Comparison of ENCODE assay signal across 9 cellular contexts in the genomic region with DNA sequence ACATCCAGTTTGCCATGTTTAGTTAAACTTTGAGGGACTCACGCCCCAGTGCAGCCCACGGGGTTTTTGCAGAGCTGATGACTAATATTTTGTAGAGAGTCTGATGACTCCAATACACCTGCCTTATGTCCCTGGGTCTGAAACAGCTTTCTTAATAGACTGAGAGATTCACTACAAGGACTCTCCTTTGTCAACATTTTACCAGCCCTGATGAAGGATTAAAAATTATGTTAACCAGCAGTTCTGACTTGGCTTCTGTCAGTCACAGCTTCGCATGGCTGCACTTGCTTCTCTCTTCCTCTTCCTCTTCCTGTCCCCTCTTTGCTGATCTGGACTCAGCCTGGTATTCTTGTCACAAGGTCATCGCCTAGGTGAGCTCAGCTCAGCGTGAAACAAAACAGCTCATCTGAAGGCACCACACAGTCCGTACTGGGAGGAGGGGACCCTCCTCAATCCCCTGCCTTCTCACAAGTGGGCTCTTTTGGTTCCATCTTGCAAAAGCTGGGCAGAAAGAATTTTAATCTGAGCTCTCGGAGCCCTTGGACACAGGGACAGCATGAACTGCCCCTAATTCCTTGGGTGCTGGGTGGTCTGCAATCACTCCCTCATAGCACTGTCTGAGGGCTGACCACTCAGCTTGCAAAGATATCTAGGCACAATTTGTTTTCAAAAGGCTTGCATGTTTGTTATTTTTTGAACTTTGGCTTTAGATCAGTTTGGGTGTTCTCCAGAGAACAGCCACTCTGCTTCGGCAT. TPM values are rescaled to one million over a fixed set of nuclear protein-coding genes. Genes with fewer than 3 reads are reported as not detected.
DNase-seq lines count a peak whose midpoint lies in the region; ATAC-seq and TF ChIP-seq lines count a peak whose summit lies in the region.
"Had no signal": no experiment of that assay in that cellular context is flagged by ENCODE, and none has a peak within 500 bp of the region (broad histone marks: within the 10 kb centered on the region; RNA-seq: fewer than 3 reads in every experiment).

No MANE protein-coding gene starts in this region.

- peak; percentile 58 for ATAC-seq in GM18502 (IDR thresholded peaks at IDR 0.05; ENCODE audit: poor library complexity, unreplicated experiment)
- ATAC-seq in GM21526 (IDR thresholded peaks at IDR 0.05; ENCODE audit: low FRiP score, unreplicated experiment): peak; percentile 64
- ATAC-seq in WTC11: no peak

- CTCF ChIA-PET in WTC11 (lab: Charles Lee): interaction anchor here (0.8 to 2.6 kb wide), 4 partner anchors 12 to 118 kb away, joined by 3 to 15 read pairs (median 4); no protein-coding TSS in a partner anchor

- peak overlapping the region; percentile 63 for H3K27ac ChIP-seq in KOPT-K1 (ENCODE audit: low read depth, low read length, poor library complexity, severe bottlenecking)
- H3K27ac ChIP-seq in coronary artery: peak overlapping the region; percentile 22

- H3K36me3 ChIP-seq in KOPT-K1 (ENCODE audit: insufficient read depth, low read length): no peaks in the 10 kb centered on the region

- no peaks in the 10 kb centered on the region for H3K36me3 Mint-ChIP-seq in WTC11

- no peak overlapping the region for H3K27ac Mint-ChIP-seq in WTC11

- H3K27me3 Mint-ChIP-seq in WTC11 (ENCODE audit: low read depth): no peaks in the 10 kb centered on the region

- no peak overlapping the region for H3K4me3 ChIP-seq in coronary artery

- H3K9me3 Mint-ChIP-seq in WTC11: 0 out of 2 replicates have a peak, but pooled peaks cover 3% of the 10 kb centered on the region

- H3K4me3 Mint-ChIP-seq in WTC11: no peak overlapping the region

- no peaks in the 10 kb centered on the region for H3K9me3 ChIP-seq in KOPT-K1 (ENCODE audit: insufficient read depth, low read length, poor library complexity, severe bottlenecking)

- H3K4me1 Mint-ChIP-seq in WTC11: peaks cover 9% of the 10 kb centered on the region

- TF ChIP-seq CTCF in coronary artery (IDR thresholded peaks at IDR 0.05) (no peak), WTC11 (IDR thresholded peaks at IDR 0.05) (no peak)

- no peak for DNase-seq in coronary artery (ENCODE audit: low spot score)
- peak; percentile 35 for DNase-seq in stimulated activated CD4-positive, alpha-beta T cell treated with anti-CD3 and anti-CD28 coated beads, Interleukin-4, amount 100 ng/mL, for 24 hours
- DNase-seq in superior temporal gyrus (ENCODE audit: extremely low spot score): no peak
- DNase-seq in 8988T: no peak
- DNase-seq in WTC11 (ENCODE audit: low spot score): no peak

- POLR2A ChIA-PET in WTC11 (lab: Charles Lee): no interaction called here

TF ChIP-seq in WTC11, 78 proteins besides CTCF, POLR2A, EP300 and RAD21 (continues in another document):
- TF ChIP-seq TEAD1 (CRISPR knock-in tag; IDR thresholded peaks at IDR 0.05): no peak
- TF ChIP-seq KAT7 (CRISPR knock-in tag; IDR thresholded peaks at IDR 0.05; ENCODE audit: borderline replicate concordance): no peak
- TF ChIP-seq ZNF121 (CRISPR knock-in tag; IDR thresholded peaks at IDR 0.05): no peak
- TF ChIP-seq, protein P1, sequence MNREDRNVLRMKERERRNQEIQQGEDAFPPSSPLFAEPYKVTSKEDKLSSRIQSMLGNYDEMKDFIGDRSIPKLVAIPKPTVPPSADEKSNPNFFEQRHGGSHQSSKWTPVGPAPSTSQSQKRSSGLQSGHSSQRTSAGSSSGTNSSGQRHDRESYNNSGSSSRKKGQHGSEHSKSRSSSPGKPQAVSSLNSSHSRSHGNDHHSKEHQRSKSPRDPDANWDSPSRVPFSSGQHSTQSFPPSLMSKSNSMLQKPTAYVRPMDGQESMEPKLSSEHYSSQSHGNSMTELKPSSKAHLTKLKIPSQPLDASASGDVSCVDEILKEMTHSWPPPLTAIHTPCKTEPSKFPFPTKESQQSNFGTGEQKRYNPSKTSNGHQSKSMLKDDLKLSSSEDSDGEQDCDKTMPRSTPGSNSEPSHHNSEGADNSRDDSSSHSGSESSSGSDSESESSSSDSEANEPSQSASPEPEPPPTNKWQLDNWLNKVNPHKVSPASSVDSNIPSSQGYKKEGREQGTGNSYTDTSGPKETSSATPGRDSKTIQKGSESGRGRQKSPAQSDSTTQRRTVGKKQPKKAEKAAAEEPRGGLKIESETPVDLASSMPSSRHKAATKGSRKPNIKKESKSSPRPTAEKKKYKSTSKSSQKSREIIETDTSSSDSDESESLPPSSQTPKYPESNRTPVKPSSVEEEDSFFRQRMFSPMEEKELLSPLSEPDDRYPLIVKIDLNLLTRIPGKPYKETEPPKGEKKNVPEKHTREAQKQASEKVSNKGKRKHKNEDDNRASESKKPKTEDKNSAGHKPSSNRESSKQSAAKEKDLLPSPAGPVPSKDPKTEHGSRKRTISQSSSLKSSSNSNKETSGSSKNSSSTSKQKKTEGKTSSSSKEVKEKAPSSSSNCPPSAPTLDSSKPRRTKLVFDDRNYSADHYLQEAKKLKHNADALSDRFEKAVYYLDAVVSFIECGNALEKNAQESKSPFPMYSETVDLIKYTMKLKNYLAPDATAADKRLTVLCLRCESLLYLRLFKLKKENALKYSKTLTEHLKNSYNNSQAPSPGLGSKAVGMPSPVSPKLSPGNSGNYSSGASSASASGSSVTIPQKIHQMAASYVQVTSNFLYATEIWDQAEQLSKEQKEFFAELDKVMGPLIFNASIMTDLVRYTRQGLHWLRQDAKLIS (CRISPR knock-in tag; IDR thresholded peaks at IDR 0.05; ENCODE audit: borderline replicate concordance): no peak
- TF ChIP-seq, protein P2, sequence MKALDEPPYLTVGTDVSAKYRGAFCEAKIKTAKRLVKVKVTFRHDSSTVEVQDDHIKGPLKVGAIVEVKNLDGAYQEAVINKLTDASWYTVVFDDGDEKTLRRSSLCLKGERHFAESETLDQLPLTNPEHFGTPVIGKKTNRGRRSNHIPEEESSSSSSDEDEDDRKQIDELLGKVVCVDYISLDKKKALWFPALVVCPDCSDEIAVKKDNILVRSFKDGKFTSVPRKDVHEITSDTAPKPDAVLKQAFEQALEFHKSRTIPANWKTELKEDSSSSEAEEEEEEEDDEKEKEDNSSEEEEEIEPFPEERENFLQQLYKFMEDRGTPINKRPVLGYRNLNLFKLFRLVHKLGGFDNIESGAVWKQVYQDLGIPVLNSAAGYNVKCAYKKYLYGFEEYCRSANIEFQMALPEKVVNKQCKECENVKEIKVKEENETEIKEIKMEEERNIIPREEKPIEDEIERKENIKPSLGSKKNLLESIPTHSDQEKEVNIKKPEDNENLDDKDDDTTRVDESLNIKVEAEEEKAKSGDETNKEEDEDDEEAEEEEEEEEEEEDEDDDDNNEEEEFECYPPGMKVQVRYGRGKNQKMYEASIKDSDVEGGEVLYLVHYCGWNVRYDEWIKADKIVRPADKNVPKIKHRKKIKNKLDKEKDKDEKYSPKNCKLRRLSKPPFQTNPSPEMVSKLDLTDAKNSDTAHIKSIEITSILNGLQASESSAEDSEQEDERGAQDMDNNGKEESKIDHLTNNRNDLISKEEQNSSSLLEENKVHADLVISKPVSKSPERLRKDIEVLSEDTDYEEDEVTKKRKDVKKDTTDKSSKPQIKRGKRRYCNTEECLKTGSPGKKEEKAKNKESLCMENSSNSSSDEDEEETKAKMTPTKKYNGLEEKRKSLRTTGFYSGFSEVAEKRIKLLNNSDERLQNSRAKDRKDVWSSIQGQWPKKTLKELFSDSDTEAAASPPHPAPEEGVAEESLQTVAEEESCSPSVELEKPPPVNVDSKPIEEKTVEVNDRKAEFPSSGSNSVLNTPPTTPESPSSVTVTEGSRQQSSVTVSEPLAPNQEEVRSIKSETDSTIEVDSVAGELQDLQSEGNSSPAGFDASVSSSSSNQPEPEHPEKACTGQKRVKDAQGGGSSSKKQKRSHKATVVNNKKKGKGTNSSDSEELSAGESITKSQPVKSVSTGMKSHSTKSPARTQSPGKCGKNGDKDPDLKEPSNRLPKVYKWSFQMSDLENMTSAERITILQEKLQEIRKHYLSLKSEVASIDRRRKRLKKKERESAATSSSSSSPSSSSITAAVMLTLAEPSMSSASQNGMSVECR (CRISPR knock-in tag; IDR thresholded peaks at IDR 0.05; ENCODE audit: borderline replicate concordance): no peak
- no peak for TF ChIP-seq FOXK1 (CRISPR knock-in tag; IDR thresholded peaks at IDR 0.05)
- no peak for TF ChIP-seq RORB (CRISPR knock-in tag; IDR thresholded peaks at IDR 0.05)
- TF ChIP-seq FOXP1 (CRISPR knock-in tag; IDR thresholded peaks at IDR 0.05; ENCODE audit: borderline replicate concordance): no peak
- TF ChIP-seq, protein P3, sequence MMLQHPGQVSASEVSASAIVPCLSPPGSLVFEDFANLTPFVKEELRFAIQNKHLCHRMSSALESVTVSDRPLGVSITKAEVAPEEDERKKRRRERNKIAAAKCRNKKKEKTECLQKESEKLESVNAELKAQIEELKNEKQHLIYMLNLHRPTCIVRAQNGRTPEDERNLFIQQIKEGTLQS (CRISPR knock-in tag; conservative IDR thresholded peaks at IDR 0.05): no peak
- TF ChIP-seq STAT6 (CRISPR knock-in tag; conservative IDR thresholded peaks at IDR 0.05; ENCODE audit: low read depth): no peak
- no peak for TF ChIP-seq ZMAT4 (CRISPR knock-in tag; IDR thresholded peaks at IDR 0.05)
- TF ChIP-seq ZNF263 (CRISPR knock-in tag; IDR thresholded peaks at IDR 0.05; ENCODE audit: low read depth): no peak
- TF ChIP-seq ESRRA (CRISPR knock-in tag; IDR thresholded peaks at IDR 0.05; ENCODE audit: borderline replicate concordance): no peak
- no peak for TF ChIP-seq NR1H2 (CRISPR knock-in tag; IDR thresholded peaks at IDR 0.05)

RNA-seq across cellular contexts. Expression of gene POU2AF1, which starts 38.1 kb away (rescaled TPM):
- total RNA-seq in WTC11 (2021): 0.07 to 0.27 TPM (median 0.22 TPM) in 3 replicates
- total RNA-seq: glomerular endothelial cell had no signal
